Comparison of ENCODE assay signal across 8 cellular contexts in genomic region chr14:77376771-77377501, GRCh38. TPM values are rescaled to one million over a fixed set of nuclear protein-coding genes. Genes with fewer than 3 reads are reported as not detected.
DNase-seq lines count a peak whose midpoint lies in the region; ATAC-seq and TF ChIP-seq lines count a peak whose summit lies in the region.

TSS of gene SAMD15 (plus strand) at chr14:77377379. CDS start at chr14:77377419, 40 bp downstream.
TSS of gene TMED8 (minus strand) at chr14:77377094. CDS start at chr14:77377053, 41 bp downstream.

- H3K9me3 Mint-ChIP-seq in activated CD4-positive, alpha-beta T cell treated with anti-CD3 and anti-CD28 coated beads, Interleukin-2, amount 10 ng/mL, durations not matched to agents 7 days and 5 days = peaks cover 12% of the 10 kb centered on the region

- CTCF ChIA-PET in activated CD4-positive, alpha-beta T cell treated with anti-CD3 and anti-CD28 coated beads, Interleukin-2, amount 10 ng/mL, durations not matched to agents 7 days and 5 days (lab: Charles Lee) = interaction anchor here (0.8 to 1.3 kb wide), 5 partner anchors 9 to 81 kb away, joined by 3 to 4 read pairs (median 3); partner anchors contain the start of genes AHSA1 and GSTZ1

- intact Hi-C loops in right lobe of liver (cut with DNase I) = no loop called here

- no peaks in the 10 kb centered on the region for H3K27me3 ChIP-seq in right lobe of liver

- POLR2A ChIA-PET in activated CD4-positive, alpha-beta T cell treated with anti-CD3 and anti-CD28 coated beads, Interleukin-2, amount 10 ng/mL, durations not matched to agents 7 days and 5 days (lab: Charles Lee) = interaction anchor here (0.6 kb wide), 1 partner anchor 383 kb away, joined by 3 read pairs; no protein-coding TSS in a partner anchor

- H3K27ac ChIP-seq in right lobe of liver = peak within 1 kb of the TSS; percentile 49 to 77 (median 71)

- no peaks in the 10 kb centered on the region for H3K9me3 ChIP-seq in right lobe of liver

- peak within 1 kb of the TSS; percentile 90 for H3K27ac Mint-ChIP-seq in activated CD4-positive, alpha-beta T cell treated with anti-CD3 and anti-CD28 coated beads, Interleukin-2, amount 10 ng/mL, durations not matched to agents 7 days and 5 days

- peaks cover 0 to 17% (median 3%) of the 10 kb centered on the region in 4 donors for H3K4me1 ChIP-seq in right lobe of liver

- 0% methylated on average over 13 of the region's 69 CpGs for WGBS in right lobe of liver (ENCODE audit: insufficient coverage, low coverage, low lambda C conversion rate, missing lambda C conversion rate)

- H3K4me3 Mint-ChIP-seq in activated CD4-positive, alpha-beta T cell treated with anti-CD3 and anti-CD28 coated beads, Interleukin-2, amount 10 ng/mL, durations not matched to agents 7 days and 5 days = peak within 1 kb of the TSS; percentile 88

- ATAC-seq in HG03439 (IDR thresholded peaks at IDR 0.05; ENCODE audit: unreplicated experiment) (peak; percentile 83), right lobe of liver (peak; percentile 98)

- DNase-seq in C1 segment of cervical spinal cord (lab: John Stamatoyannopoulos, UW) = peak; percentile 38 to 94 (median 87)
- peak; percentile 84 for DNase-seq in GM19238 (ENCODE audit: insufficient read length, low spot score)
- peak; percentile 78 for DNase-seq in NCI-H510A (lab: John Stamatoyannopoulos, UW)
- peak; percentile 85 for DNase-seq in activated CD4-positive, alpha-beta T cell treated with anti-CD3 and anti-CD28 coated beads, Interleukin-2, amount 10 ng/mL, durations not matched to agents 7 days and 5 days
- peak; percentile 54 to 86 for DNase-seq in dermis microvascular lymphatic vessel endothelial cell (ENCODE audit: low read depth in 2 of 2)
- peak; percentile 89 to 91 (median 89) for DNase-seq in right lobe of liver
- peak; percentile 82 for DNase-seq in stimulated activated CD4-positive, alpha-beta T cell treated with anti-CD3 and anti-CD28 coated beads, Interleukin-4, amount 100 ng/mL, for 24 hours

- no peaks in the 10 kb centered on the region for H3K36me3 ChIP-seq in right lobe of liver

- H3K4me1 Mint-ChIP-seq in activated CD4-positive, alpha-beta T cell treated with anti-CD3 and anti-CD28 coated beads, Interleukin-2, amount 10 ng/mL, durations not matched to agents 7 days and 5 days = peaks cover 40% of the 10 kb centered on the region

- peak; percentile 19 to 41 (median 25) for TF ChIP-seq CTCF in right lobe of liver (IDR thresholded peaks at IDR 0.05)

- H3K4me3 ChIP-seq in right lobe of liver = peak within 1 kb of the TSS; percentile 71 to 94 (median 93)

- H3K36me3 Mint-ChIP-seq in activated CD4-positive, alpha-beta T cell treated with anti-CD3 and anti-CD28 coated beads, Interleukin-2, amount 10 ng/mL, durations not matched to agents 7 days and 5 days (ENCODE audit: low read depth) = peaks cover 30% of the 10 kb centered on the region

- TF ChIP-seq POLR2A in right lobe of liver (IDR thresholded peaks at IDR 0.05) = peak; percentile 35

- no peaks in the 10 kb centered on the region for H3K27me3 Mint-ChIP-seq in activated CD4-positive, alpha-beta T cell treated with anti-CD3 and anti-CD28 coated beads, Interleukin-2, amount 10 ng/mL, durations not matched to agents 7 days and 5 days

RNA-seq across cellular contexts. Expression of gene SAMD15, which starts in this region (rescaled TPM):
- under 1 TPM; 0.10 to 0.27 TPM for total RNA-seq in activated CD4-positive, alpha-beta T cell treated with anti-CD3 and anti-CD28 coated beads, Interleukin-2, amount 10 ng/mL, durations not matched to agents 7 days and 5 days
- total RNA-seq in dermis microvascular lymphatic vessel endothelial cell = 0.38 and 1.0 TPM in 2 replicates
- under 1 TPM in 4 of 6 experiments, not detected in 2; 0.12 to 0.42 (median 0.31) TPM for total RNA-seq in right lobe of liver

RNA-seq across cellular contexts. Expression of gene TMED8, which starts in this region (rescaled TPM):
- 10 to 100 TPM; 15.0 to 15.4 TPM for total RNA-seq in activated CD4-positive, alpha-beta T cell treated with anti-CD3 and anti-CD28 coated beads, Interleukin-2, amount 10 ng/mL, durations not matched to agents 7 days and 5 days
- total RNA-seq in dermis microvascular lymphatic vessel endothelial cell (8.3 and 8.7 TPM in 2 replicates), right lobe of liver (1 to 10 TPM; 2.5 to 4.4 (median 3.1) TPM)

Comparison
In these comparisons a context has a peak if more than half of its experiments do, and no peak if none do; other contexts are left out.
1. Peak in every context shown above with its lines: DNase-seq, ATAC-seq, H3K4me3 ChIP-seq and H3K27ac ChIP-seq.